In genomic region chr16:15689290-15689689, GRCh38 we compare ENCODE assay signal across 17 cellular contexts. TPM values are rescaled to one million over a fixed set of nuclear protein-coding genes. Genes with fewer than 3 reads are reported as not detected.
A peak's percentile ranks its signal among the peaks of the same experiment; 100 is the strongest.
DNase-seq lines count a peak whose midpoint lies in the region; ATAC-seq and TF ChIP-seq lines count a peak whose summit lies in the region.
"Had no signal": no experiment of that assay in that cellular context is flagged by ENCODE, and none has a peak within 500 bp of the region (broad histone marks: within the 10 kb centered on the region; RNA-seq: fewer than 3 reads in every experiment).

No MANE protein-coding gene starts in this region.

- no peaks in the 10 kb centered on the region for H3K79me2 ChIP-seq in OCI-LY7 (ENCODE audit: insufficient read depth, low read depth, low read length)

- H3K27ac ChIP-seq in OCI-LY7 (ENCODE audit: low read depth, low read length, poor library complexity, severe bottlenecking), result no peak overlapping the region
- H3K27ac ChIP-seq: C4-2B, KMS-11, Peyer's patch had no signal

- DNase-seq in activated CD8-positive, alpha-beta T cell treated with anti-CD3 and anti-CD28 coated beads, Interleukin-2, amount 10 ng/mL, durations not matched to agents 7 days and 5 days, result no peak
- no peak for DNase-seq in activated CD8-positive, alpha-beta T cell treated with anti-CD3 and anti-CD28 coated beads for 36 hours
- DNase-seq in EH (ENCODE audit: low read depth) (peak; percentile 55), OCI-LY7 (ENCODE audit: low spot score) (no peak), fibroblast of peridontal ligament (ENCODE audit: extremely low read depth) (peak; percentile 12), H7 (no peak), Ammon's horn (ENCODE audit: low spot score) (no peak), RKO (ENCODE audit: low spot score) (no peak)
- DNase-seq: 8988T, GDM1, NCI-H187 treated with DMSO at 0.1 percent for 48 hours, NCI-H446 treated with DMSO at 0.1 percent for 48 hours, NCI-H82, Peyer's patch, SHP77 treated with DMSO at 0.1 percent for 48 hours had no signal

- H3K4me3 ChIP-seq in OCI-LY7 (ENCODE audit: low read depth, low read length, poor library complexity, severe bottlenecking) (no peak overlapping the region), H7 (ENCODE audit: insufficient read depth, low read depth, low read length) (no peak overlapping the region)
- H3K4me3 ChIP-seq: Peyer's patch had no signal

- H4K20me1 ChIP-seq in OCI-LY7 (ENCODE audit: insufficient read depth, low read length), result no peaks in the 10 kb centered on the region

- H3K36me3 ChIP-seq in OCI-LY7 (ENCODE audit: insufficient read depth, low read length), result peaks cover 98% of the 10 kb centered on the region
- H3K36me3 ChIP-seq in H7 (replicated peaks; ENCODE audit: control insufficient read depth, insufficient read depth, low read length), result peaks cover 12% of the 10 kb centered on the region

- H3K27me3 Mint-ChIP-seq in activated CD8-positive, alpha-beta T cell treated with anti-CD3 and anti-CD28 coated beads, Interleukin-2, amount 10 ng/mL, durations not matched to agents 7 days and 5 days (ENCODE audit: low read depth), result no peaks in the 10 kb centered on the region
- H3K27me3 Mint-ChIP-seq in activated CD8-positive, alpha-beta T cell treated with anti-CD3 and anti-CD28 coated beads for 36 hours, result no peaks in the 10 kb centered on the region

- no peaks in the 10 kb centered on the region for H3K27me3 ChIP-seq in H7 (ENCODE audit: control insufficient read depth, insufficient read depth, low read length)
- H3K27me3 ChIP-seq: Peyer's patch had no signal

- no peak overlapping the region for H3K4me3 Mint-ChIP-seq in activated CD8-positive, alpha-beta T cell treated with anti-CD3 and anti-CD28 coated beads, Interleukin-2, amount 10 ng/mL, durations not matched to agents 7 days and 5 days
- H3K4me3 Mint-ChIP-seq in activated CD8-positive, alpha-beta T cell treated with anti-CD3 and anti-CD28 coated beads for 36 hours, result no peak overlapping the region

- peaks cover 81% of the 10 kb centered on the region for H3K36me3 Mint-ChIP-seq in activated CD8-positive, alpha-beta T cell treated with anti-CD3 and anti-CD28 coated beads, Interleukin-2, amount 10 ng/mL, durations not matched to agents 7 days and 5 days (ENCODE audit: low read depth)
- H3K36me3 Mint-ChIP-seq in activated CD8-positive, alpha-beta T cell treated with anti-CD3 and anti-CD28 coated beads for 36 hours (ENCODE audit: low read depth), result peaks cover 46% of the 10 kb centered on the region

- H3K4me2 ChIP-seq in OCI-LY7 (ENCODE audit: low read length), result no peak overlapping the region
- H3K4me2 ChIP-seq: KMS-11 had no signal

- no peaks in the 10 kb centered on the region for H3K4me1 Mint-ChIP-seq in activated CD8-positive, alpha-beta T cell treated with anti-CD3 and anti-CD28 coated beads, Interleukin-2, amount 10 ng/mL, durations not matched to agents 7 days and 5 days (ENCODE audit: low read depth)
- no peaks in the 10 kb centered on the region for H3K4me1 Mint-ChIP-seq in activated CD8-positive, alpha-beta T cell treated with anti-CD3 and anti-CD28 coated beads for 36 hours (ENCODE audit: low read depth)

- H3K9me3 Mint-ChIP-seq in activated CD8-positive, alpha-beta T cell treated with anti-CD3 and anti-CD28 coated beads, Interleukin-2, amount 10 ng/mL, durations not matched to agents 7 days and 5 days (ENCODE audit: insufficient read depth), result no peaks in the 10 kb centered on the region
- H3K9me3 Mint-ChIP-seq in activated CD8-positive, alpha-beta T cell treated with anti-CD3 and anti-CD28 coated beads for 36 hours, result no peaks in the 10 kb centered on the region

- ATAC-seq in activated CD8-positive, alpha-beta T cell treated with anti-CD3 and anti-CD28 coated beads, Interleukin-2, amount 10 ng/mL, durations not matched to agents 7 days and 5 days, result no peak
- no peak for ATAC-seq in activated CD8-positive, alpha-beta T cell treated with anti-CD3 and anti-CD28 coated beads for 36 hours

- peak overlapping the region; percentile 4 for H3K27ac Mint-ChIP-seq in activated CD8-positive, alpha-beta T cell treated with anti-CD3 and anti-CD28 coated beads, Interleukin-2, amount 10 ng/mL, durations not matched to agents 7 days and 5 days
- H3K27ac Mint-ChIP-seq in activated CD8-positive, alpha-beta T cell treated with anti-CD3 and anti-CD28 coated beads for 36 hours, result no peak overlapping the region

- H3K9me2 ChIP-seq in OCI-LY7 (ENCODE audit: insufficient read depth, low read length), result no peaks in the 10 kb centered on the region

- TF ChIP-seq CTCF in activated CD8-positive, alpha-beta T cell treated with anti-CD3 and anti-CD28 coated beads for 36 hours (IDR thresholded peaks at IDR 0.05), result no peak
- no peak for TF ChIP-seq CTCF in OCI-LY7 (conservative IDR thresholded peaks at IDR 0.05; ENCODE audit: low read length)

- H3K9me3 ChIP-seq in OCI-LY7 (ENCODE audit: low read length), result no peaks in the 10 kb centered on the region
- H3K9me3 ChIP-seq: Peyer's patch had no signal

- no peaks in the 10 kb centered on the region for H3K4me1 ChIP-seq in OCI-LY7 (ENCODE audit: insufficient read depth, low read length, poor library complexity, severe bottlenecking)
- H3K4me1 ChIP-seq: Peyer's patch had no signal

- H2AFZ ChIP-seq in OCI-LY7 (ENCODE audit: low read length), result no peak overlapping the region

- CTCF ChIA-PET in activated CD8-positive, alpha-beta T cell treated with anti-CD3 and anti-CD28 coated beads, Interleukin-2, amount 10 ng/mL, durations not matched to agents 7 days and 5 days (lab: Charles Lee), result no interaction called here
- CTCF ChIA-PET in activated CD8-positive, alpha-beta T cell treated with anti-CD3 and anti-CD28 coated beads for 36 hours (lab: Charles Lee), result no interaction called here
- CTCF ChIA-PET in OCI-LY7 (lab: Charles Lee; ENCODE audit: unreplicated experiment), result no interaction called here

- POLR2A ChIA-PET in activated CD8-positive, alpha-beta T cell treated with anti-CD3 and anti-CD28 coated beads, Interleukin-2, amount 10 ng/mL, durations not matched to agents 7 days and 5 days (lab: Charles Lee), result no interaction called here
- POLR2A ChIA-PET in activated CD8-positive, alpha-beta T cell treated with anti-CD3 and anti-CD28 coated beads for 36 hours (lab: Charles Lee), result no interaction called here
- POLR2A ChIA-PET in OCI-LY7 (lab: Charles Lee), result interaction anchor here (0.7 kb wide), 1 partner anchor 113 kb away, joined by 3 read pairs; no protein-coding TSS in a partner anchor

- intact Hi-C loops in activated CD8-positive, alpha-beta T cell treated with anti-CD3 and anti-CD28 coated beads for 36 hours (cut with micrococcal nuclease), result no loop called here
- intact Hi-C loops in OCI-LY7 (cut with micrococcal nuclease; ENCODE audit: unreplicated experiment), result no loop called here

- TSS peak; percentile 39 for BruUV-seq in OCI-LY7 (replicated peaks; lab: Mats Ljungman, UMichigan)

RNA-seq across cellular contexts. Expression of gene NDE1, which starts 39.2 kb away (rescaled TPM):
- total RNA-seq in activated CD8-positive, alpha-beta T cell treated with anti-CD3 and anti-CD28 coated beads, Interleukin-2, amount 10 ng/mL, durations not matched to agents 7 days and 5 days, result 100 to 1,000 TPM; 140 to 141 TPM
- 100 to 1,000 TPM in 1 of 2 experiments, 10 to 100 TPM in 1; 97.6 to 103 TPM for total RNA-seq in activated CD8-positive, alpha-beta T cell treated with anti-CD3 and anti-CD28 coated beads for 36 hours
- 76.8 and 88.9 TPM in 2 replicates for total RNA-seq in OCI-LY7 (2014; rRNA removed; shearing (Covaris generic))
- 141 and 175 TPM in 2 replicates for total RNA-seq in OCI-LY7 (2022)
- total RNA-seq in H7 (2014; rRNA removed; shearing (Covaris generic)), result 28.7 and 34.5 TPM in 2 replicates

RNA-seq across cellular contexts. Expression of gene MARF1, which starts 46.3 kb away (rescaled TPM):
- total RNA-seq in activated CD8-positive, alpha-beta T cell treated with anti-CD3 and anti-CD28 coated beads, Interleukin-2, amount 10 ng/mL, durations not matched to agents 7 days and 5 days, result 10 to 100 TPM; 62.7 to 64.5 TPM
- total RNA-seq in activated CD8-positive, alpha-beta T cell treated with anti-CD3 and anti-CD28 coated beads for 36 hours, result 10 to 100 TPM; 55.7 to 56.0 TPM
- total RNA-seq in OCI-LY7 (2014; rRNA removed; shearing (Covaris generic)), result 18.6 and 20.6 TPM in 2 replicates
- 71.1 and 99.2 TPM in 2 replicates for total RNA-seq in OCI-LY7 (2022)
- total RNA-seq in H7 (2014; rRNA removed; shearing (Covaris generic)), result 5.3 and 8.2 TPM in 2 replicates

Comparison
In these comparisons a context has a peak if more than half of its experiments do, and no peak if none do; other contexts are left out.
1. DNase-seq: peak in EH (single experiment) and fibroblast of peridontal ligament (single experiment); none in activated CD8-positive, alpha-beta T cell treated with anti-CD3 and anti-CD28 coated beads, Interleukin-2, amount 10 ng/mL, durations not matched to agents 7 days and 5 days (single experiment), activated CD8-positive, alpha-beta T cell treated with anti-CD3 and anti-CD28 coated beads for 36 hours (single experiment), OCI-LY7 (single experiment), H7 (single experiment), Ammon's horn (single experiment) and RKO (single experiment).